ENCODE assay signal across 1 cellular context in the genomic region with DNA sequence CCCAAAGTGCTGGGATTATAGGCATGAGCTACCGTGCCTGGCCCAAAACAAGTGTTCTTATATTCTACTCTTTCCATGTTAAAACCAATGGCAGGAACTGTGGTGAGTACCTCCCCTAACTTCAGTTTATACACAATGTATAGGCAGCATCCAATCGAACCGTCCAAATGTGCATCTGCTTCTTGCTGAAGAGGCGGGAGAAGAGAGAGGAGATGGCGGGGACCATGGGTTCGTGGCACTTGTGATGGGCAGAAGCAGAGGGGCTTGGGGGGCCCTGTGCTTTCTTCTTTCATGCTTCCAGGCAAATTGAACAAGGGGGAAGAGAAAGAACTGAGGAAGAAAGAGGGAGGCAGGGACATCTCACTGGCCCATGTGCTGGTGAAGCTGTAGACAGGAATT.
TF ChIP-seq lines count a peak whose summit lies in the region.

No MANE protein-coding gene starts in this region.

TF ChIP-seq in HepG2, 621 proteins besides CTCF, POLR2A, EP300 and RAD21:
- TF ChIP-seq, protein P1, sequence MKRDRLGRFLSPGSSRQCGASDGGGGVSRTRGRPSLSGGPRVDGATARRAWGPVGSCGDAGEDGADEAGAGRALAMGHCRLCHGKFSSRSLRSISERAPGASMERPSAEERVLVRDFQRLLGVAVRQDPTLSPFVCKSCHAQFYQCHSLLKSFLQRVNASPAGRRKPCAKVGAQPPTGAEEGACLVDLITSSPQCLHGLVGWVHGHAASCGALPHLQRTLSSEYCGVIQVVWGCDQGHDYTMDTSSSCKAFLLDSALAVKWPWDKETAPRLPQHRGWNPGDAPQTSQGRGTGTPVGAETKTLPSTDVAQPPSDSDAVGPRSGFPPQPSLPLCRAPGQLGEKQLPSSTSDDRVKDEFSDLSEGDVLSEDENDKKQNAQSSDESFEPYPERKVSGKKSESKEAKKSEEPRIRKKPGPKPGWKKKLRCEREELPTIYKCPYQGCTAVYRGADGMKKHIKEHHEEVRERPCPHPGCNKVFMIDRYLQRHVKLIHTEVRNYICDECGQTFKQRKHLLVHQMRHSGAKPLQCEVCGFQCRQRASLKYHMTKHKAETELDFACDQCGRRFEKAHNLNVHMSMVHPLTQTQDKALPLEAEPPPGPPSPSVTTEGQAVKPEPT (CRISPR knock-in tag; IDR thresholded peaks at IDR 0.05; ENCODE audit: low read depth) = no peak
- TF ChIP-seq, protein P2, sequence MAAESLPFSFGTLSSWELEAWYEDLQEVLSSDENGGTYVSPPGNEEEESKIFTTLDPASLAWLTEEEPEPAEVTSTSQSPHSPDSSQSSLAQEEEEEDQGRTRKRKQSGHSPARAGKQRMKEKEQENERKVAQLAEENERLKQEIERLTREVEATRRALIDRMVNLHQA (CRISPR knock-in tag; IDR thresholded peaks at IDR 0.05) = no peak
- TF ChIP-seq KLF16 (CRISPR knock-in tag; IDR thresholded peaks at IDR 0.05) = no peak
- TF ChIP-seq MEF2D (CRISPR knock-in tag; IDR thresholded peaks at IDR 0.05) = 0 out of 2 replicates have a peak, but pooled peaks have one; percentile 17
- TF ChIP-seq, protein P3, sequence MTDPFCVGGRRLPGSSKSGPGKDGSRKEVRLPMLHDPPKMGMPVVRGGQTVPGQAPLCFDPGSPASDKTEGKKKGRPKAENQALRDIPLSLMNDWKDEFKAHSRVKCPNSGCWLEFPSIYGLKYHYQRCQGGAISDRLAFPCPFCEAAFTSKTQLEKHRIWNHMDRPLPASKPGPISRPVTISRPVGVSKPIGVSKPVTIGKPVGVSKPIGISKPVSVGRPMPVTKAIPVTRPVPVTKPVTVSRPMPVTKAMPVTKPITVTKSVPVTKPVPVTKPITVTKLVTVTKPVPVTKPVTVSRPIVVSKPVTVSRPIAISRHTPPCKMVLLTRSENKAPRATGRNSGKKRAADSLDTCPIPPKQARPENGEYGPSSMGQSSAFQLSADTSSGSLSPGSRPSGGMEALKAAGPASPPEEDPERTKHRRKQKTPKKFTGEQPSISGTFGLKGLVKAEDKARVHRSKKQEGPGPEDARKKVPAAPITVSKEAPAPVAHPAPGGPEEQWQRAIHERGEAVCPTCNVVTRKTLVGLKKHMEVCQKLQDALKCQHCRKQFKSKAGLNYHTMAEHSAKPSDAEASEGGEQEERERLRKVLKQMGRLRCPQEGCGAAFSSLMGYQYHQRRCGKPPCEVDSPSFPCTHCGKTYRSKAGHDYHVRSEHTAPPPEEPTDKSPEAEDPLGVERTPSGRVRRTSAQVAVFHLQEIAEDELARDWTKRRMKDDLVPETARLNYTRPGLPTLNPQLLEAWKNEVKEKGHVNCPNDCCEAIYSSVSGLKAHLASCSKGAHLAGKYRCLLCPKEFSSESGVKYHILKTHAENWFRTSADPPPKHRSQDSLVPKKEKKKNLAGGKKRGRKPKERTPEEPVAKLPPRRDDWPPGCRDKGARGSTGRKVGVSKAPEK (CRISPR knock-in tag; IDR thresholded peaks at IDR 0.05; ENCODE audit: borderline replicate concordance) = 0 out of 2 replicates have a peak, but pooled peaks have one; percentile 45
- TF ChIP-seq, protein P4, sequence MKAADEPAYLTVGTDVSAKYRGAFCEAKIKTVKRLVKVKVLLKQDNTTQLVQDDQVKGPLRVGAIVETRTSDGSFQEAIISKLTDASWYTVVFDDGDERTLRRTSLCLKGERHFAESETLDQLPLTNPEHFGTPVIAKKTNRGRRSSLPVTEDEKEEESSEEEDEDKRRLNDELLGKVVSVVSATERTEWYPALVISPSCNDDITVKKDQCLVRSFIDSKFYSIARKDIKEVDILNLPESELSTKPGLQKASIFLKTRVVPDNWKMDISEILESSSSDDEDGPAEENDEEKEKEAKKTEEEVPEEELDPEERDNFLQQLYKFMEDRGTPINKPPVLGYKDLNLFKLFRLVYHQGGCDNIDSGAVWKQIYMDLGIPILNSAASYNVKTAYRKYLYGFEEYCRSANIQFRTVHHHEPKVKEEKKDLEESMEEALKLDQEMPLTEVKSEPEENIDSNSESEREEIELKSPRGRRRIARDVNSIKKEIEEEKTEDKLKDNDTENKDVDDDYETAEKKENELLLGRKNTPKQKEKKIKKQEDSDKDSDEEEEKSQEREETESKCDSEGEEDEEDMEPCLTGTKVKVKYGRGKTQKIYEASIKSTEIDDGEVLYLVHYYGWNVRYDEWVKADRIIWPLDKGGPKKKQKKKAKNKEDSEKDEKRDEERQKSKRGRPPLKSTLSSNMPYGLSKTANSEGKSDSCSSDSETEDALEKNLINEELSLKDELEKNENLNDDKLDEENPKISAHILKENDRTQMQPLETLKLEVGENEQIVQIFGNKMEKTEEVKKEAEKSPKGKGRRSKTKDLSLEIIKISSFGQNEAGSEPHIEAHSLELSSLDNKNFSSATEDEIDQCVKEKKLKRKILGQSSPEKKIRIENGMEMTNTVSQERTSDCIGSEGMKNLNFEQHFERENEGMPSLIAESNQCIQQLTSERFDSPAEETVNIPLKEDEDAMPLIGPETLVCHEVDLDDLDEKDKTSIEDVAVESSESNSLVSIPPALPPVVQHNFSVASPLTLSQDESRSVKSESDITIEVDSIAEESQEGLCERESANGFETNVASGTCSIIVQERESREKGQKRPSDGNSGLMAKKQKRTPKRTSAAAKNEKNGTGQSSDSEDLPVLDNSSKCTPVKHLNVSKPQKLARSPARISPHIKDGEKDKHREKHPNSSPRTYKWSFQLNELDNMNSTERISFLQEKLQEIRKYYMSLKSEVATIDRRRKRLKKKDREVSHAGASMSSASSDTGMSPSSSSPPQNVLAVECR (CRISPR knock-in tag; IDR thresholded peaks at IDR 0.05; ENCODE audit: borderline replicate concordance) = peak; percentile 0; the same call in 1 of the 2 replicates
- TF ChIP-seq AGO1 (IDR thresholded peaks at IDR 0.05; ENCODE audit: low read depth, low read length, poor library complexity, severe bottlenecking) = no peak
- TF ChIP-seq, protein P5, sequence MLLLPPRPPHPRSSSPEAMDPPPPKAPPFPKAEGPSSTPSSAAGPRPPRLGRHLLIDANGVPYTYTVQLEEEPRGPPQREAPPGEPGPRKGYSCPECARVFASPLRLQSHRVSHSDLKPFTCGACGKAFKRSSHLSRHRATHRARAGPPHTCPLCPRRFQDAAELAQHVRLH (CRISPR knock-in tag; IDR thresholded peaks at IDR 0.05; ENCODE audit: borderline replicate concordance, low read depth) = peak; percentile 4; the same call in 1 of the 2 replicates
- TF ChIP-seq, protein P6, sequence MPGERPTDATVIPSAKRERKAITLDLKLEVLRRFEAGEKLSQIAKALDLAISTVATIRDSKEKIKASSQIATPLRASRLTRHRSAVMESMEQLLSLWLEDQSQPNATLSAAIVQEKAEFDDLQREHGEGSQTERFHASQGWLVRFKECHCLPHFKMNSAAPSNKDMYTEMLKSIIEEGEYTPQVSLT (CRISPR knock-in tag; IDR thresholded peaks at IDR 0.05; ENCODE audit: borderline replicate concordance, low read depth) = no peak
- TF ChIP-seq ZNF138 (CRISPR knock-in tag; IDR thresholded peaks at IDR 0.05; ENCODE audit: low read depth) = no peak
- peak; percentile 68; the same call in 1 of the 2 replicates for TF ChIP-seq ZNF501 (CRISPR knock-in tag; IDR thresholded peaks at IDR 0.05)
TF ChIP-seq in HepG2: peak in this region for 5.
